In the genomic region with DNA sequence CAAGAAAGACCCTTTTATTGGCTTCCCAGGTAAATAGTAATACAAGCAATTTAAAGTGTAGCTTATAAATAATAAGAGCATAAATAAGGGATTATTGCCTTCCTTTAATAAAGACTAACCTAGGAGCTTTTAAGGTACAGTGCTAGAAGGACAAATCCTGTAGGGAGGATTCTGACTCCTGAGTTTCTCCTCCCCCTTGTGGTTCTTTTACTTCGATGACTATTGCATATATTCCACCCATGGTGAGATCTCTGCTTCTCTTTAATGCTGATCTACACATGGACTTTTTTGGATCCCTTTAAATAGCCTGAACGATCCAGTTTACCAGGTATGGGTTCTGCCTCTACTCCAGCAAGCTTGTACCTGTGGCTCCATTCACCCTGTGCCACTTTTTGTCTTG, we compare ENCODE assay signal across 8 cellular contexts. TPM values are rescaled to one million over a fixed set of nuclear protein-coding genes. Genes with fewer than 3 reads are reported as not detected.
DNase-seq lines count a peak whose midpoint lies in the region; ATAC-seq and TF ChIP-seq lines count a peak whose summit lies in the region.

No MANE protein-coding gene starts in this region.

- peaks cover 47% of the 10 kb centered on the region for H3K4me1 Mint-ChIP-seq in activated naive CD4-positive, alpha-beta T cell treated with anti-CD3 and anti-CD28 coated beads for 36 hours (ENCODE audit: low read depth)
- H3K4me1 Mint-ChIP-seq in chondrocyte (ENCODE audit: low read depth), result peaks cover 24% of the 10 kb centered on the region
- peaks cover 52% of the 10 kb centered on the region for H3K4me1 Mint-ChIP-seq in stimulated activated naive CD8-positive, alpha-beta T cell treated with anti-CD3 and anti-CD28 coated beads, Interleukin-15, amount 100 ng/mL, for 72 hours

- H3K9me3 Mint-ChIP-seq in activated naive CD4-positive, alpha-beta T cell treated with anti-CD3 and anti-CD28 coated beads for 36 hours, result no peaks in the 10 kb centered on the region
- no peaks in the 10 kb centered on the region for H3K9me3 Mint-ChIP-seq in chondrocyte (ENCODE audit: low read depth)
- H3K9me3 Mint-ChIP-seq in stimulated activated naive CD8-positive, alpha-beta T cell treated with anti-CD3 and anti-CD28 coated beads, Interleukin-15, amount 100 ng/mL, for 72 hours, result no peaks in the 10 kb centered on the region

- no peak overlapping the region for H3K27ac Mint-ChIP-seq in activated naive CD4-positive, alpha-beta T cell treated with anti-CD3 and anti-CD28 coated beads for 36 hours
- no peak overlapping the region for H3K27ac Mint-ChIP-seq in chondrocyte (ENCODE audit: unreplicated experiment)
- H3K27ac Mint-ChIP-seq in stimulated activated naive CD8-positive, alpha-beta T cell treated with anti-CD3 and anti-CD28 coated beads, Interleukin-15, amount 100 ng/mL, for 72 hours, result no peak overlapping the region

- H3K27me3 Mint-ChIP-seq in activated naive CD4-positive, alpha-beta T cell treated with anti-CD3 and anti-CD28 coated beads for 36 hours (ENCODE audit: low read depth), result no peaks in the 10 kb centered on the region
- H3K27me3 Mint-ChIP-seq in chondrocyte (ENCODE audit: low read depth), result no peaks in the 10 kb centered on the region
- no peaks in the 10 kb centered on the region for H3K27me3 Mint-ChIP-seq in stimulated activated naive CD8-positive, alpha-beta T cell treated with anti-CD3 and anti-CD28 coated beads, Interleukin-15, amount 100 ng/mL, for 72 hours

- ATAC-seq in stimulated activated naive CD8-positive, alpha-beta T cell treated with anti-CD3 and anti-CD28 coated beads, Interleukin-15, amount 100 ng/mL, for 72 hours, result no peak
- no peak for ATAC-seq in HG03025 (IDR thresholded peaks at IDR 0.05; ENCODE audit: low FRiP score, unreplicated experiment)
- ATAC-seq in GM21360 (IDR thresholded peaks at IDR 0.05; ENCODE audit: unreplicated experiment), result no peak

- no peaks in the 10 kb centered on the region for H3K36me3 Mint-ChIP-seq in activated naive CD4-positive, alpha-beta T cell treated with anti-CD3 and anti-CD28 coated beads for 36 hours (ENCODE audit: low read depth)
- no peaks in the 10 kb centered on the region for H3K36me3 Mint-ChIP-seq in chondrocyte (ENCODE audit: low read depth)

- CTCF ChIA-PET in activated naive CD4-positive, alpha-beta T cell treated with anti-CD3 and anti-CD28 coated beads for 36 hours (lab: Charles Lee), result no interaction called here

- peak; percentile 71 for TF ChIP-seq CTCF in chondrocyte (IDR thresholded peaks at IDR 0.05)

- intact Hi-C loops in activated naive CD4-positive, alpha-beta T cell treated with anti-CD3 and anti-CD28 coated beads for 36 hours (cut with micrococcal nuclease), result loop anchor here (1.0 to 5.0 kb wide), 2 partner anchors 146 to 321 kb away; no protein-coding TSS in a partner anchor

- DNase-seq in activated naive CD4-positive, alpha-beta T cell treated with anti-CD3 and anti-CD28 coated beads for 36 hours, result no peak
- DNase-seq in activated naive CD4-positive, alpha-beta T cell treated with Interleukin-2 at 50 U/mL for 16 hours, result no peak
- DNase-seq in NCI-H2227 treated with DMSO at 0.1 percent for 48 hours (lab: John Stamatoyannopoulos, UW), result peak; percentile 5
- no peak for DNase-seq in chondrocyte (ENCODE audit: low spot score)
- DNase-seq in stimulated activated naive CD8-positive, alpha-beta T cell treated with anti-CD3 and anti-CD28 coated beads, Interleukin-15, amount 100 ng/mL, for 72 hours, result no peak
- no peak for DNase-seq in C1 segment of cervical spinal cord (lab: John Stamatoyannopoulos, UW)

- H3K4me3 Mint-ChIP-seq in activated naive CD4-positive, alpha-beta T cell treated with anti-CD3 and anti-CD28 coated beads for 36 hours, result peak overlapping the region; percentile 81
- no peak overlapping the region for H3K4me3 Mint-ChIP-seq in chondrocyte (ENCODE audit: unreplicated experiment)
- peak overlapping the region; percentile 85 to 87 for H3K4me3 Mint-ChIP-seq in stimulated activated naive CD8-positive, alpha-beta T cell treated with anti-CD3 and anti-CD28 coated beads, Interleukin-15, amount 100 ng/mL, for 72 hours

RNA-seq across cellular contexts. Expression of gene GALNT7, which starts 2.5 kb away (rescaled TPM):
- total RNA-seq in activated naive CD4-positive, alpha-beta T cell treated with anti-CD3 and anti-CD28 coated beads for 36 hours, result 10 to 100 TPM in 1 of 2 experiments, 1 to 10 TPM in 1; 8.5 to 11.1 TPM
- 26.0 to 36.6 TPM (median 26.4 TPM) in 3 replicates for total RNA-seq in chondrocyte
